8 cellular contexts compared by ENCODE assay signal in the genomic region with DNA sequence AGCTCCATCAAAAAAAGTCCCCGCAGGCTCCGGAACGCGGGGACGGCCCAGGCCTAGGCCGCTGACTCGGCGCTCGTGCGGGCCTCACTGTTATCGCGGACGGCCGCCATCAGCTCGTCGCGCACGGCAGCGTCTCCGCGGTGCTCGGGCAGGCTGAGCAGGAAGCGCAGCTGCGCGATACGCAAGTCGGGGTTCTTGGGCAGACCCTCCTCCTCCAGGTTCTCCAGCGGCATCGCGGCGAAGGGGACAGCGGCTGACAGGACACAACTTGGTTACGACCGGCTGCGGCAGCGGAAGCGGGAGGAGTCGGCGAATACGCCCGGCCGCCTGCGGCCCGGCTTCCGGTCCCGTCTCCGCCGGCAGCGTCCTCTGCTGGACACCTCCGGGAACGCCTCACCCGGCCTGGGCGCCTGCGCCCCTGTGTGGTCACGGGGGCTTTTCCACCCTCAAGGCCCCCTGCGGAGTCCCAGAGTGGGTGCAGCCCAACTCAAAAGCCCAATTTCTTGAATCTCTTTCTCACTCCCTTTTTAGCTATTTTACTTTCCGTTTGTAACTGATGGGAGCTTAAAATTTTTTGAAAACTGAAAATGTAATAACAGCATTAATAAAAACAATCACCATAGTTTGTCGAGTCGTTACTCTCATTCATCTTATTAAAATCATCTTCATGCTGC.
DNase-seq lines count a peak whose midpoint lies in the region; ATAC-seq, FAIRE-seq and TF ChIP-seq lines count a peak whose summit lies in the region.

A gene (minus strand): TSS at position 308 of the 674 bp plus-strand sequence. CDS start 75 bp downstream, at position 233.

- H3K4me1 ChIP-seq in mucosa of rectum (ENCODE audit: control insufficient read depth in 2 of 2, insufficient read depth in 2 of 2, low read length in 2 of 2), result peaks cover 8 to 9% of the 10 kb centered on the region in 2 donors

- peak; percentile 96 for ATAC-seq in GM21381 (IDR thresholded peaks at IDR 0.05; ENCODE audit: unreplicated experiment)

- H3K27ac ChIP-seq in mucosa of rectum (ENCODE audit: low read depth in 2 of 2, low read length in 2 of 2), result peak within 1 kb of the TSS; percentile 81 to 84

- no peaks in the 10 kb centered on the region for H3K9me3 ChIP-seq in mucosa of rectum (ENCODE audit: control insufficient read depth in 2 of 2, low read length in 2 of 2)

- peaks cover 6 to 17% of the 10 kb centered on the region in 2 donors for H3K36me3 ChIP-seq in mucosa of rectum (ENCODE audit: control insufficient read depth in 2 of 2, insufficient read depth in 2 of 2, low read length in 2 of 2)

- H3K9ac ChIP-seq in mucosa of rectum (ENCODE audit: low read depth in 1 of 2, low read length in 2 of 2), result peak within 1 kb of the TSS; percentile 92 to 94

- FAIRE-seq in D721Med (lab: Jason Lieb, UNC), result peak; percentile 73

- peak; percentile 97 for TF ChIP-seq CTCF in D721Med (IDR thresholded peaks at IDR 0.05; ENCODE audit: insufficient read depth, missing control alignments)

- peaks cover 0 to 5% of the 10 kb centered on the region in 2 donors for H3K27me3 ChIP-seq in mucosa of rectum (ENCODE audit: control insufficient read depth in 2 of 2, insufficient read depth in 2 of 2, low read length in 2 of 2)

- peak; percentile 88 for TF ChIP-seq POLR2A in erythroblast (IDR thresholded peaks at IDR 0.05; ENCODE audit: low read length)

- peak within 1 kb of the TSS; percentile 92 to 96 for H3K4me3 ChIP-seq in mucosa of rectum (ENCODE audit: low read length in 2 of 2)

- DNase-seq in D721Med (ENCODE audit: insufficient read length, low spot score), result peak; percentile 44
- peak in 74 of 76 experiments; percentile 10 to 91 (median 78) for DNase-seq in HUDEP-2 (lab: John Stamatoyannopoulos, UW; ENCODE audit: unreplicated experiment in 76 of 76)
- peak; percentile 36 for DNase-seq in OCI-M2 (lab: John Stamatoyannopoulos, UW; ENCODE audit: unreplicated experiment)
- DNase-seq in activated T-cell treated with anti-CD3 and anti-CD28 coated beads for 48 hours (ENCODE audit: low read depth), result peak; percentile 93
- peak; percentile 92 to 94 for DNase-seq in erythroblast (lab: John Stamatoyannopoulos, UW)
- peak; percentile 88 to 90 for DNase-seq in stimulated activated CD8-positive, alpha-beta memory T cell treated with anti-CD3 and anti-CD28 coated beads, Interleukin-7, amount 100 ng/mL, for 1 hour (ENCODE audit: low read depth in 2 of 2)

Comparison
In these comparisons a context has a peak if more than half of its experiments do, and no peak if none do; other contexts are left out.
1. Peak in every context shown above with its lines: DNase-seq, ATAC-seq, H3K4me3 ChIP-seq and H3K27ac ChIP-seq.
2. DNase-seq: peak in every context shown above with its lines; median percentile 93 in activated T-cell treated with anti-CD3 and anti-CD28 coated beads for 48 hours; 93 in erythroblast; 89 in stimulated activated CD8-positive, alpha-beta memory T cell treated with anti-CD3 and anti-CD28 coated beads, Interleukin-7, amount 100 ng/mL, for 1 hour; 78 in HUDEP-2; 44 in D721Med; 36 in OCI-M2.